ENCODE assay signal across 9 cellular contexts in genomic region chr10:127715782-127716378, GRCh38. TPM values are rescaled to one million over a fixed set of nuclear protein-coding genes. Genes with fewer than 3 reads are reported as not detected.
A peak's percentile ranks its signal among the peaks of the same experiment; 100 is the strongest.
DNase-seq lines count a peak whose midpoint lies in the region; ATAC-seq and TF ChIP-seq lines count a peak whose summit lies in the region.
"Had no signal": no experiment of that assay in that cellular context is flagged by ENCODE, and none has a peak within 500 bp of the region (broad histone marks: within the 10 kb centered on the region; RNA-seq: fewer than 3 reads in every experiment).

No MANE protein-coding gene starts in this region.

- H3K4me1 ChIP-seq in IMR-90 (ENCODE audit: control insufficient read depth, insufficient read depth, low read length) (no peaks in the 10 kb centered on the region), body of pancreas (no peaks in the 10 kb centered on the region)

- no peak for TF ChIP-seq POLR2A in IMR-90 (IDR thresholded peaks at IDR 0.05; ENCODE audit: low read depth, low read length)
- no peak for TF ChIP-seq POLR2A in body of pancreas (IDR thresholded peaks at IDR 0.05)

- dilution Hi-C loops in IMR-90 (cut with HindIII; ENCODE audit: low sequenced_read_pairs, unreplicated experiment) = no loop called here

- H2AK9ac ChIP-seq in IMR-90 (replicated peaks; ENCODE audit: low read depth, low read length, poor library complexity) = no peak overlapping the region

- no peak overlapping the region for H3K4me3 ChIP-seq in IMR-90 (ENCODE audit: insufficient read depth, low read depth, low read length)
- H3K4me3 ChIP-seq in body of pancreas = no peak overlapping the region

- H4K20me1 ChIP-seq in IMR-90 (ENCODE audit: insufficient read depth, low read length) = no peaks in the 10 kb centered on the region

- no peak overlapping the region for H2AFZ ChIP-seq in IMR-90 (replicated peaks; ENCODE audit: low read length, poor library complexity)

- H3K9me3 Mint-ChIP-seq in Calu3 (ENCODE audit: low read depth, unreplicated experiment) = no peaks in the 10 kb centered on the region

- no peaks in the 10 kb centered on the region for H3K79me1 ChIP-seq in IMR-90 (ENCODE audit: low read depth in 1 of 2, low read length in 2 of 2)

- CTCF ChIA-PET in IMR-90 (lab: Yijun Ruan, JAX) (interaction anchor here (1.3 kb wide), 1 partner anchor 138 kb away, joined by 4 read pairs; no protein-coding TSS in a partner anchor), Calu3 (lab: Charles Lee) (interaction anchor here (0.5 to 1.9 kb wide), 7 partner anchors 41 to 353 kb away, joined by 3 to 31 read pairs (median 5); no protein-coding TSS in a partner anchor)

- DNase-seq in Caki2 (ENCODE audit: low read depth) (peak; percentile 11), IMR-90 (no peak), body of pancreas (no peak), midbrain (lab: John Stamatoyannopoulos, UW) (peak; percentile 31), Calu3 (no peak), T-helper 17 cell (no peak), posterior cingulate gyrus (no peak), GF-D8 (lab: John Stamatoyannopoulos, UW) (no peak)
- DNase-seq: stimulated activated CD4-positive, alpha-beta T cell treated with anti-CD3 and anti-CD28 coated beads, Interleukin-12 subunit alpha, Interleukin-12 subunit beta, amount 100 ng/mL, for 4 hours had no signal

- H2BK15ac ChIP-seq in IMR-90 (ENCODE audit: low read depth, low read length) = no peak overlapping the region

- H4K8ac ChIP-seq in IMR-90 (ENCODE audit: low read depth in 2 of 2, low read length in 2 of 2) = no peak overlapping the region

- POLR2A ChIA-PET in IMR-90 (lab: Charles Lee; ENCODE audit: unreplicated experiment) = interaction anchor here (0.6 kb wide), 1 partner anchor 319 kb away, joined by 7 read pairs; no protein-coding TSS in a partner anchor

- no peak overlapping the region for H3K56ac ChIP-seq in IMR-90 (ENCODE audit: extremely low read depth, insufficient read depth, low read length)

- H2AK5ac ChIP-seq in IMR-90 (ENCODE audit: low read depth, low read length) = no peak overlapping the region

- H3K9me1 ChIP-seq in IMR-90 (ENCODE audit: insufficient read depth, low read length) = no peaks in the 10 kb centered on the region

- ATAC-seq in IMR-90 (ENCODE audit: low read depth) (no peak), body of pancreas (no peak), T-helper 17 cell (no peak)

- H2BK20ac ChIP-seq in IMR-90 (ENCODE audit: low read depth, low read length) = no peak overlapping the region

- no peak overlapping the region for H3K18ac ChIP-seq in IMR-90 (ENCODE audit: low read depth, low read length)

- no peak overlapping the region for H3K14ac ChIP-seq in IMR-90 (replicated peaks; ENCODE audit: low read depth, low read length)

- intact Hi-C loops in IMR-90 (cut with micrococcal nuclease) = no loop called here
- intact Hi-C loops in body of pancreas (cut with DNase I) = no loop called here
- intact Hi-C loops in Calu3 (cut with micrococcal nuclease; ENCODE audit: unreplicated experiment) = loop anchor here (1.0 kb wide), 3 partner anchors 97 to 353 kb away; no protein-coding TSS in a partner anchor
- intact Hi-C loops in posterior cingulate gyrus (cut with DNase I) = loop anchor here (1.0 to 10.0 kb wide), 4 partner anchors 101 to 351 kb away; no protein-coding TSS in a partner anchor

- H4K91ac ChIP-seq in IMR-90 (ENCODE audit: insufficient read depth, low read depth, low read length) = no peak overlapping the region

- H3K27ac ChIP-seq in IMR-90 (ENCODE audit: insufficient read depth, low read length) (no peak overlapping the region), body of pancreas (no peak overlapping the region)

- no peak overlapping the region for H4K5ac ChIP-seq in IMR-90 (ENCODE audit: low read depth, low read length)

- BruUV-seq in IMR-90 (replicated peaks; lab: Mats Ljungman, UMichigan) (no TSS peak), Calu3 (replicated peaks; lab: Mats Ljungman, UMichigan) (no TSS peak)

- H2BK5ac ChIP-seq in IMR-90 (ENCODE audit: low read depth, low read length, poor library complexity, severe bottlenecking) = no peak overlapping the region

- H3K9me3 ChIP-seq in IMR-90 (ENCODE audit: control insufficient read depth, insufficient read depth, low read length) (peaks cover 6% of the 10 kb centered on the region; the same call in 1 of the 2 replicates), body of pancreas (no peaks in the 10 kb centered on the region), T-helper 17 cell (ENCODE audit: control insufficient read depth, low read length, poor library complexity, severe bottlenecking) (no peaks in the 10 kb centered on the region)

- 0 out of 2 replicates have a peak, but pooled peaks have one; percentile 14 for TF ChIP-seq RAD21 in IMR-90 (IDR thresholded peaks at IDR 0.05; ENCODE audit: low read length)

- H2BK120ac ChIP-seq in IMR-90 (ENCODE audit: low read depth, low read length) = no peak overlapping the region

- H3K4me1 Mint-ChIP-seq in Calu3 (ENCODE audit: low read depth, unreplicated experiment) (no peaks in the 10 kb centered on the region), T-helper 17 cell (no peaks in the 10 kb centered on the region)

- H3K36me3 ChIP-seq in IMR-90 (ENCODE audit: control insufficient read depth, insufficient read depth, low read length) (no peaks in the 10 kb centered on the region), body of pancreas (replicated peaks in 1 of 2; ENCODE audit: insufficient read depth in 1 of 2, low read depth in 2 of 2) (no peaks in the 10 kb centered on the region)

- H3K36me3 Mint-ChIP-seq in Calu3 (ENCODE audit: insufficient read depth, unreplicated experiment) = no peaks in the 10 kb centered on the region
- H3K36me3 Mint-ChIP-seq in T-helper 17 cell (ENCODE audit: low read depth) = no peaks in the 10 kb centered on the region

- no peak overlapping the region for H3K23ac ChIP-seq in IMR-90 (ENCODE audit: low read depth, low read length)

- H3K27me3 ChIP-seq in IMR-90 (ENCODE audit: control insufficient read depth, insufficient read depth, low read length) (no peaks in the 10 kb centered on the region), body of pancreas (no peaks in the 10 kb centered on the region)

- in situ Hi-C loops in Caki2 (cut with HindIII; ENCODE audit: low pct_unique_long_range_greater_than_20kb, low sequenced_read_pairs) (no loop called here), IMR-90 (cut with MboI; ENCODE audit: low sequenced_read_pairs) (no loop called here)

- peaks cover 28% of the 10 kb centered on the region for H3K27me3 Mint-ChIP-seq in Calu3 (ENCODE audit: unreplicated experiment)
- H3K27me3 Mint-ChIP-seq in T-helper 17 cell = peaks cover 15% of the 10 kb centered on the region

- H3K4me3 Mint-ChIP-seq in Calu3 (ENCODE audit: low read depth, unreplicated experiment) = no peak overlapping the region
- H3K4me3 Mint-ChIP-seq in T-helper 17 cell = no peak overlapping the region

- WGBS in IMR-90 (ENCODE audit: extremely low coverage in 2 of 2, insufficient read length in 1 of 2), 2 experiments = no CpG with 5 or more reads among the region's 3 CpGs
- 42 to 61% methylated on average over 2 to 3 of the region's 3 CpGs for WGBS in body of pancreas, 2 donors

- H3K9ac ChIP-seq in IMR-90 (ENCODE audit: low read depth, low read length) = no peak overlapping the region

- no peak overlapping the region for H3K4ac ChIP-seq in IMR-90 (ENCODE audit: low read depth, low read length)

- H3K27ac Mint-ChIP-seq in Calu3 (ENCODE audit: unreplicated experiment) (no peak overlapping the region), T-helper 17 cell (no peak overlapping the region)

- no peak overlapping the region for H3K4me2 ChIP-seq in IMR-90 (ENCODE audit: low read depth, low read length)

- TF ChIP-seq CTCF in IMR-90 (conservative IDR thresholded peaks at IDR 0.05; ENCODE audit: low read depth, low read length) (0 out of 2 replicates have a peak, but pooled peaks have one; percentile 15), body of pancreas (IDR thresholded peaks at IDR 0.05) (peak in 5 of 7 experiments; percentile 26 to 66 (median 52)), Calu3 (IDR thresholded peaks at IDR 0.05; ENCODE audit: unreplicated experiment) (no peak)

TF ChIP-seq in IMR-90, 13 proteins besides CTCF, POLR2A, EP300 and RAD21:
- no peak for TF ChIP-seq RCOR1 (IDR thresholded peaks at IDR 0.05; ENCODE audit: insufficient replicate concordance, low read length)
- TF ChIP-seq, protein P1, sequence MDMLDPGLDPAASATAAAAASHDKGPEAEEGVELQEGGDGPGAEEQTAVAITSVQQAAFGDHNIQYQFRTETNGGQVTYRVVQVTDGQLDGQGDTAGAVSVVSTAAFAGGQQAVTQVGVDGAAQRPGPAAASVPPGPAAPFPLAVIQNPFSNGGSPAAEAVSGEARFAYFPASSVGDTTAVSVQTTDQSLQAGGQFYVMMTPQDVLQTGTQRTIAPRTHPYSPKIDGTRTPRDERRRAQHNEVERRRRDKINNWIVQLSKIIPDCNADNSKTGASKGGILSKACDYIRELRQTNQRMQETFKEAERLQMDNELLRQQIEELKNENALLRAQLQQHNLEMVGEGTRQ (IDR thresholded peaks at IDR 0.05; ENCODE audit: low read depth, low read length) = no peak
- TF ChIP-seq MXI1 (IDR thresholded peaks at IDR 0.05; ENCODE audit: borderline replicate concordance, low read depth, low read length) = no peak
- TF ChIP-seq BHLHE40 (IDR thresholded peaks at IDR 0.05; ENCODE audit: low read depth, low read length) = no peak
- no peak for TF ChIP-seq FOS (IDR thresholded peaks at IDR 0.05; ENCODE audit: low read depth, low read length)
- TF ChIP-seq SMC3 (IDR thresholded peaks at IDR 0.05; ENCODE audit: low read depth, low read length) = no peak

RNA-seq across cellular contexts. Expression of gene FOXI2, which starts 21.1 kb away (rescaled TPM):
- total RNA-seq in Caki2 (2014; rRNA removed; shearing (Covaris generic); ENCODE audit: low replicate concordance) = not detected in 2 replicates
- not detected in 2 replicates for total RNA-seq in IMR-90 (2012; rRNA removed)
- not detected in 2 replicates for polyA plus RNA-seq in IMR-90 (2012; rRNA removed)
- polyA plus RNA-seq in IMR-90 (2012; cell fraction: cytosol; rRNA removed) = not detected in 2 replicates
- not detected in 2 replicates for polyA plus RNA-seq in IMR-90 (2012; cell fraction: nucleus; rRNA removed; ENCODE audit: low replicate concordance)
- total RNA-seq in body of pancreas = not detected
- not detected in 2 replicates for total RNA-seq in Calu3 (2022)
- total RNA-seq in T-helper 17 cell = not detected

Comparison
In these comparisons a context has a peak if more than half of its experiments do, and no peak if none do; other contexts are left out.
1. DNase-seq: peak in Caki2 (single experiment) and midbrain (single experiment); none in IMR-90 (single experiment), body of pancreas (0 of 4), Calu3 (single experiment), T-helper 17 cell (0 of 3), posterior cingulate gyrus (0 of 10) and GF-D8 (single experiment).
2. intact Hi-C loops: an anchor here in Calu3 (1.0 kb wide) and posterior cingulate gyrus (1.0 to 10.0 kb wide); none called in IMR-90 and body of pancreas.